Comparison of ENCODE assay signal across 33 cellular contexts in the genomic region with DNA sequence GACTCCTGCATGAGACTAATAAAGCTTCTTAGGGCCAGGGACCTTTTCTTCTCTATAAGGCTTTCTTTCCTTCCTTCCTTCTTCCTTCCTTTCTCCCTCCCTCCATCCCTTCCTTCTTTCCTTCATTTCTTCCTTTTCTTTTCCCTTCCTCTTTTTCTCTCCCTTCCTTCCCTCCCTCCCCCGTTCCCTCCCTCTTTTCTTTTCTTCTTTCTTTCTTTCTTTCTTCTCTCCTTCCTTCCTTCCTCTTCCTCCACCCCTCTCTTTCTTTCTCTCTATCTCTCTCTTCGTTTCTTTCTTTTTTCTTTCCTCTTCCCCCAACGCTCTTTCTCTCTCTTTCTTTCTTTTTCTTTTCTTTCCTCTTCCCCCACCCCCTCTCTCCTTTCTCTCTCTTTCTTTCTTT. TPM values are rescaled to one million over a fixed set of nuclear protein-coding genes. Genes with fewer than 3 reads are reported as not detected.
"Had no signal": no experiment of that assay in that cellular context is flagged by ENCODE, and none has a peak within 500 bp of the region (broad histone marks: within the 10 kb centered on the region; RNA-seq: fewer than 3 reads in every experiment).

No MANE protein-coding gene starts in this region.

- H3K27ac ChIP-seq: coronary artery, esophagus muscularis mucosa, foreskin keratinocyte, gastroesophageal sphincter, heart right ventricle, left lung, lower lobe of right lung had no signal

- DNase-seq: effector CD8-positive, alpha-beta T cell; effector memory CD8-positive, alpha-beta T cell; foreskin keratinocyte; glutamatergic neuron; head of caudate nucleus; heart right ventricle; hippocampal formation; left cardiac atrium; left lung; left ventricle myocardium superior; lower lobe of right lung; mesenchymal stem cell; mucosa of descending colon; naive B cell had no signal

- H3K4me3 ChIP-seq: coronary artery, esophagus muscularis mucosa, gastroesophageal sphincter, heart right ventricle, left lung, lower lobe of right lung, mucosa of descending colon had no signal

- H3K4me1 ChIP-seq: gastroesophageal sphincter, heart right ventricle, left lung, lower lobe of right lung had no signal

- H3K36me3 ChIP-seq: esophagus muscularis mucosa, gastroesophageal sphincter, heart right ventricle, left lung, lower lobe of right lung had no signal

- H3K9me3 ChIP-seq: esophagus muscularis mucosa, gastroesophageal sphincter, heart right ventricle, left lung, lower lobe of right lung, mucosa of descending colon had no signal

- H3K4me3 Mint-ChIP-seq: dendritic cell treated with granulocyte-macrophage colony-stimulating factor and Interleukin-4, amounts not matched to agents 40 ng/mL and 50 ng/mL, for 4 days; effector memory CD8-positive, alpha-beta T cell; mesothelial cell of epicardium; naive B cell had no signal

- H3K27ac Mint-ChIP-seq: dendritic cell treated with granulocyte-macrophage colony-stimulating factor and Interleukin-4, amounts not matched to agents 40 ng/mL and 50 ng/mL, for 4 days; effector memory CD8-positive, alpha-beta T cell; mesothelial cell of epicardium; naive B cell had no signal

- H3K27me3 ChIP-seq: esophagus muscularis mucosa, foreskin keratinocyte, gastroesophageal sphincter, left lung had no signal

- H3K4me1 Mint-ChIP-seq: naive B cell had no signal

- FAIRE-seq: colon, endothelial cell of umbilical vein, frontal cortex, islet of Langerhans, keratinocyte had no signal

- H3K9me3 Mint-ChIP-seq: effector memory CD8-positive, alpha-beta T cell had no signal

- H3K36me3 Mint-ChIP-seq: mesothelial cell of epicardium had no signal

- ATAC-seq: effector memory CD8-positive, alpha-beta T cell; foreskin keratinocyte; gastroesophageal sphincter; heart right ventricle; left cardiac atrium; left lung; left ventricle myocardium superior; lower lobe of right lung; mucosa of descending colon had no signal

RNA-seq across cellular contexts. Expression of a gene that starts 2.5 kb away (rescaled TPM):
- total RNA-seq: dermis microvascular lymphatic vessel endothelial cell, endothelial cell of umbilical vein, epithelial cell of proximal tubule, fibroblast of lung, fibroblast of villous mesenchyme, foreskin keratinocyte, frontal cortex, kidney epithelial cell, left lung, left ventricle myocardium superior, lower leg skin, lower lobe of right lung, lung microvascular endothelial cell, mesenteric fat pad, mesothelial cell of epicardium, myocyte had no signal
- polyA plus RNA-seq: endothelial cell of umbilical vein, foreskin keratinocyte, keratinocyte had no signal

RNA-seq across cellular contexts. Expression of a gene that starts 41.4 kb away (rescaled TPM):
- total RNA-seq: endothelial cell of umbilical vein, kidney epithelial cell, lower leg skin, mesenteric fat pad had no signal
- polyA plus RNA-seq: foreskin keratinocyte had no signal
